In genomic region chr1:115210302-115210711, GRCh38 we compare ENCODE assay signal across 1 cellular context.
TF ChIP-seq lines count a peak whose summit lies in the region.

No MANE protein-coding gene starts in this region.

TF ChIP-seq in SK-N-SH treated with all-trans-retinoic acid at 6 μM for 48 hours, 23 proteins besides CTCF, POLR2A, EP300 and RAD21 (continued from another document):
- TF ChIP-seq PATZ1 (CRISPR knock-in tag; IDR thresholded peaks at IDR 0.05; ENCODE audit: borderline replicate concordance): no peak
- TF ChIP-seq BACH2 (CRISPR knock-in tag; IDR thresholded peaks at IDR 0.05; ENCODE audit: borderline replicate concordance): no peak
- TF ChIP-seq ZFP30 (CRISPR knock-in tag; IDR thresholded peaks at IDR 0.05): no peak
- TF ChIP-seq TOX (CRISPR knock-in tag; IDR thresholded peaks at IDR 0.05; ENCODE audit: borderline replicate concordance): no peak
- TF ChIP-seq TCF4 (CRISPR knock-in tag; IDR thresholded peaks at IDR 0.05; ENCODE audit: borderline replicate concordance): no peak
- no peak for TF ChIP-seq ARNTL (CRISPR knock-in tag; IDR thresholded peaks at IDR 0.05; ENCODE audit: borderline replicate concordance, low read depth)
- TF ChIP-seq ZNF70 (CRISPR knock-in tag; IDR thresholded peaks at IDR 0.05): no peak
- no peak for TF ChIP-seq TSHZ2 (CRISPR knock-in tag; IDR thresholded peaks at IDR 0.05)
- no peak for TF ChIP-seq RARB (CRISPR knock-in tag; IDR thresholded peaks at IDR 0.05)
- TF ChIP-seq ISL1 (CRISPR knock-in tag; IDR thresholded peaks at IDR 0.05): no peak
- TF ChIP-seq OSR1 (CRISPR knock-in tag; IDR thresholded peaks at IDR 0.05): no peak
- no peak for TF ChIP-seq SNAI2 (CRISPR knock-in tag; IDR thresholded peaks at IDR 0.05)
- no peak for TF ChIP-seq CREB5 (CRISPR knock-in tag; IDR thresholded peaks at IDR 0.05; ENCODE audit: low read depth)
- TF ChIP-seq CSDC2 (CRISPR knock-in tag; IDR thresholded peaks at IDR 0.05): no peak
- TF ChIP-seq GLIS3 (CRISPR knock-in tag; IDR thresholded peaks at IDR 0.05): no peak
